ENCODE assay signal across 24 cellular contexts in genomic region chr2:146697307-146697706, GRCh38.
"Had no signal": no experiment of that assay in that cellular context is flagged by ENCODE, and none has a peak within 500 bp of the region (broad histone marks: within the 10 kb centered on the region; RNA-seq: fewer than 3 reads in every experiment).

No MANE protein-coding gene starts in this region.

- H3K27me3 ChIP-seq: esophagus squamous epithelium, foreskin keratinocyte, spleen, testis, transverse colon had no signal

- DNase-seq: cortex of kidney; effector memory CD4-positive, alpha-beta T cell; esophagus squamous epithelium; foreskin keratinocyte; immature natural killer cell; kidney; left cardiac atrium; left ventricle myocardium inferior; lower lobe of right lung; mesenchymal stem cell; naive B cell; occipital lobe; psoas muscle; retina; spleen; stimulated activated CD4-positive, alpha-beta T cell treated with anti-CD3 and anti-CD28 coated beads, Interleukin-2, amount 100 ng/mL, for 24 hours; stimulated activated CD4-positive, alpha-beta T cell treated with anti-CD3 and anti-CD28 coated beads, Interleukin-4, amount 100 ng/mL, for 4 hours; stimulated activated naive B cell treated with anti-CD40 and anti-IgM and Interleukin-4, amounts not matched to agents 10 μg/mL and 1 μg/mL and 100 μg/mL, for 72 hours; stimulated activated naive CD8-positive, alpha-beta T cell treated with anti-CD3 and anti-CD28 coated beads, Interleukin-15, amount 100 ng/mL, for 72 hours; testis; transverse colon had no signal

- H3K27ac ChIP-seq: epithelial cell of prostate, esophagus squamous epithelium, foreskin keratinocyte, left ventricle myocardium inferior, lower lobe of right lung, psoas muscle, spleen, testis, transverse colon had no signal

- H3K4me1 ChIP-seq: esophagus squamous epithelium, foreskin keratinocyte, left ventricle myocardium inferior, lower lobe of right lung, psoas muscle, spleen, testis, transverse colon had no signal

- H3K36me3 Mint-ChIP-seq: immature natural killer cell; naive B cell; stimulated activated naive B cell treated with anti-CD40 and anti-IgM and Interleukin-4, amounts not matched to agents 10 μg/mL and 1 μg/mL and 100 μg/mL, for 72 hours had no signal

- H3K27ac Mint-ChIP-seq: immature natural killer cell; naive B cell; nephron; stimulated activated naive B cell treated with anti-CD40 and anti-IgM and Interleukin-4, amounts not matched to agents 10 μg/mL and 1 μg/mL and 100 μg/mL, for 72 hours; stimulated activated naive CD8-positive, alpha-beta T cell treated with anti-CD3 and anti-CD28 coated beads, Interleukin-15, amount 100 ng/mL, for 72 hours had no signal

- H3K4me1 Mint-ChIP-seq: immature natural killer cell; naive B cell; nephron; stimulated activated naive B cell treated with anti-CD40 and anti-IgM and Interleukin-4, amounts not matched to agents 10 μg/mL and 1 μg/mL and 100 μg/mL, for 72 hours; stimulated activated naive CD8-positive, alpha-beta T cell treated with anti-CD3 and anti-CD28 coated beads, Interleukin-15, amount 100 ng/mL, for 72 hours had no signal

- ATAC-seq: foreskin keratinocyte; left cardiac atrium; lower lobe of right lung; psoas muscle; sciatic nerve; stimulated activated naive B cell treated with anti-CD40 and anti-IgM and Interleukin-4, amounts not matched to agents 10 μg/mL and 1 μg/mL and 100 μg/mL, for 72 hours; stimulated activated naive CD8-positive, alpha-beta T cell treated with anti-CD3 and anti-CD28 coated beads, Interleukin-15, amount 100 ng/mL, for 72 hours had no signal

- H3K36me3 ChIP-seq: esophagus squamous epithelium, left ventricle myocardium inferior, lower lobe of right lung, spleen, transverse colon had no signal

- H3K9me3 ChIP-seq: esophagus squamous epithelium, lower lobe of right lung, testis had no signal

- H3K4me3 Mint-ChIP-seq: immature natural killer cell; naive B cell; nephron; stimulated activated naive B cell treated with anti-CD40 and anti-IgM and Interleukin-4, amounts not matched to agents 10 μg/mL and 1 μg/mL and 100 μg/mL, for 72 hours; stimulated activated naive CD8-positive, alpha-beta T cell treated with anti-CD3 and anti-CD28 coated beads, Interleukin-15, amount 100 ng/mL, for 72 hours had no signal

- H3K27me3 Mint-ChIP-seq: naive B cell; stimulated activated naive B cell treated with anti-CD40 and anti-IgM and Interleukin-4, amounts not matched to agents 10 μg/mL and 1 μg/mL and 100 μg/mL, for 72 hours; stimulated activated naive CD8-positive, alpha-beta T cell treated with anti-CD3 and anti-CD28 coated beads, Interleukin-15, amount 100 ng/mL, for 72 hours had no signal

- H3K4me3 ChIP-seq: esophagus squamous epithelium, left ventricle myocardium inferior, lower lobe of right lung, psoas muscle, spleen, testis, transverse colon had no signal
